In genomic region chr5:143585970-143586369, GRCh38 we compare ENCODE assay signal across 1 cellular context.
TF ChIP-seq lines count a peak whose summit lies in the region.

No MANE protein-coding gene starts in this region.

TF ChIP-seq in WTC11, 78 proteins besides CTCF, POLR2A, EP300 and RAD21 (continued from another document):
- no peak for TF ChIP-seq ZNF512 (CRISPR knock-in tag; IDR thresholded peaks at IDR 0.05; ENCODE audit: borderline replicate concordance)
- no peak for TF ChIP-seq FOXP4 (CRISPR knock-in tag; IDR thresholded peaks at IDR 0.05)
